25 cellular contexts compared by ENCODE assay signal in the genomic region with DNA sequence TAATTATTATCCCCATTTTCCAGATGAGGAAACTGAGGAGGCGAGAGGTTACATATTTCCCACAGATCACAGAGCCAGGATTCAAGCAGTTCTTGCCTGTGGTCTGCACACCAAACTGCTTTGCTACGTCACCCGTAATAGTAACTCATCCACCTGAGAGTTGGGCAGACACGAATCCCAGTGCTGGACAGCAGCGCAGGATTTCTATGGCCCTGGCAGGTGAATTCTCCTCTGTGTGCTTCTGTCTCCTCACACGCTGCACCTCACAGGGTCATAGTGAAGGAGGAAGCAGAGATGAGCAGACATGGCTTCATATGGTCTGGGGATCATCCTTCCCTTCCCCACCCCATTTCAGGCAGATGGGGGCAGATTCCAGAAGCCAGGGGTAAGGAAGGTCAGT.
"Had no signal": no experiment of that assay in that cellular context is flagged by ENCODE, and none has a peak within 500 bp of the region (broad histone marks: within the 10 kb centered on the region; RNA-seq: fewer than 3 reads in every experiment).

No MANE protein-coding gene starts in this region.

- H3K36me3 Mint-ChIP-seq: activated naive CD4-positive, alpha-beta T cell treated with anti-CD3 and anti-CD28 coated beads, Interleukin-2, amount 10 ng/mL, durations not matched to agents 7 days and 5 days; mesothelial cell of epicardium had no signal

- H3K4me3 ChIP-seq: coronary artery, lung, transverse colon, vagina had no signal

- DNase-seq: activated CD4-positive, alpha-beta T cell treated with anti-CD3 and anti-CD28 coated beads for 48 hours; activated CD4-positive, CD25-positive, alpha-beta regulatory T cell; activated CD8-positive, alpha-beta T cell treated with anti-CD3 and anti-CD28 coated beads, Interleukin-2, amount 10 ng/mL, durations not matched to agents 7 days and 5 days; activated naive CD4-positive, alpha-beta T cell treated with anti-CD3 and anti-CD28 coated beads, Interleukin-2, amount 10 ng/mL, durations not matched to agents 7 days and 5 days; activated naive CD8-positive, alpha-beta T cell treated with anti-CD3 and anti-CD28 coated beads, Interleukin-2, amount 50 U/mL, for 24 hours; activated T-cell treated with anti-CD3 and anti-CD28 coated beads, Interleukin-2, amount 50 U/mL, for 4 hours; aorta; brain microvascular endothelial cell; central memory CD4-positive, alpha-beta T cell; foreskin melanocyte; head of caudate nucleus; kidney; occipital lobe; posterior cingulate gyrus; retina; stimulated activated CD4-positive, alpha-beta T cell treated with anti-CD3 and anti-CD28 coated beads, Interleukin-1b, Interleukin-23, amount 100 ng/mL, for 48 hours; stimulated activated naive CD4-positive, alpha-beta T cell treated with Interleukin-2 at 50 U/mL for 16 hours; substantia nigra; T-helper 9 cell had no signal

- H3K4me1 ChIP-seq: vagina had no signal

- H3K9me3 Mint-ChIP-seq: activated naive CD4-positive, alpha-beta T cell treated with anti-CD3 and anti-CD28 coated beads, Interleukin-2, amount 10 ng/mL, durations not matched to agents 7 days and 5 days; activated naive CD8-positive, alpha-beta T cell treated with anti-CD3 and anti-CD28 coated beads, Interleukin-2, amount 50 U/mL, for 24 hours; activated T-cell treated with anti-CD3 and anti-CD28 coated beads, Interleukin-2, amount 50 U/mL, for 4 hours; mesothelial cell of epicardium had no signal

- H3K4me1 Mint-ChIP-seq: activated naive CD8-positive, alpha-beta T cell treated with anti-CD3 and anti-CD28 coated beads, Interleukin-2, amount 50 U/mL, for 24 hours had no signal

- H3K4me3 Mint-ChIP-seq: activated CD8-positive, alpha-beta T cell treated with anti-CD3 and anti-CD28 coated beads, Interleukin-2, amount 10 ng/mL, durations not matched to agents 7 days and 5 days; activated naive CD4-positive, alpha-beta T cell treated with anti-CD3 and anti-CD28 coated beads, Interleukin-2, amount 10 ng/mL, durations not matched to agents 7 days and 5 days; activated naive CD8-positive, alpha-beta T cell treated with anti-CD3 and anti-CD28 coated beads, Interleukin-2, amount 50 U/mL, for 24 hours; activated T-cell treated with anti-CD3 and anti-CD28 coated beads, Interleukin-2, amount 50 U/mL, for 4 hours; mesothelial cell of epicardium; nephron had no signal

- H3K36me3 ChIP-seq: brain microvascular endothelial cell, transverse colon, vagina had no signal

- H3K27me3 ChIP-seq: transverse colon, vagina had no signal

- H3K9me3 ChIP-seq: transverse colon, vagina had no signal

- H3K27ac ChIP-seq: brain microvascular endothelial cell, coronary artery, vagina had no signal

- H3K27ac Mint-ChIP-seq: activated CD8-positive, alpha-beta T cell treated with anti-CD3 and anti-CD28 coated beads, Interleukin-2, amount 10 ng/mL, durations not matched to agents 7 days and 5 days; activated naive CD4-positive, alpha-beta T cell treated with anti-CD3 and anti-CD28 coated beads, Interleukin-2, amount 10 ng/mL, durations not matched to agents 7 days and 5 days; activated naive CD8-positive, alpha-beta T cell treated with anti-CD3 and anti-CD28 coated beads, Interleukin-2, amount 50 U/mL, for 24 hours; mesothelial cell of epicardium had no signal
